29 cellular contexts compared by ENCODE assay signal in the genomic region with DNA sequence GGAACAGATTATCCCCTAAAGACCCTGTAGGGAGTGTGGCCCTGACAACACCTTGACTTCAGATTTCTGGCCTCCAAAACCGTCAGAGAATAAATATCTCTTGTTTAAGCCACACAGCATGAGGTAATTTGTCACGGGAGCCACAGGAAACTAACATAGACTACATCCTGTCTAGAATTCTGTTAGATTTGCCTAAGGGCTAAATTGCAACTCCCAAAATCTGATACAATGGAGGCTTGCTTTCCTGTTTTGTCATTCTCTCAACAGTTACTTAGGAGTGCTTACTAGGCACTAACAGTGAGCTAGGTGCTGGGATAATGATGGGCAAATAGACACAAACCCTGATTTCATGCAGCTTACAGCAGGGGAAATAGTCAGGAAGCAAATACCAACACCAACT.
DNase-seq lines count a peak whose midpoint lies in the region; ATAC-seq and TF ChIP-seq lines count a peak whose summit lies in the region.
"Had no signal": no experiment of that assay in that cellular context is flagged by ENCODE, and none has a peak within 500 bp of the region (broad histone marks: within the 10 kb centered on the region; RNA-seq: fewer than 3 reads in every experiment).

No MANE protein-coding gene starts in this region.

- no peaks in the 10 kb centered on the region for H3F3A ChIP-seq in PC-3 (ENCODE audit: low read length, unreplicated experiment)

- POLR2A ChIA-PET in PC-3 (lab: Charles Lee; ENCODE audit: unreplicated experiment), result no interaction called here

- CTCF ChIA-PET in PC-3 (lab: Charles Lee), result no interaction called here

- no peak overlapping the region for H3K4me3 ChIP-seq in PC-3 (ENCODE audit: low read length)
- H3K4me3 ChIP-seq: HAP-1, heart right ventricle, lower lobe of right lung, MG63, psoas muscle, transverse colon had no signal

- no peak overlapping the region for H3K4me3 Mint-ChIP-seq in endothelial cell (ENCODE audit: unreplicated experiment)
- H3K4me3 Mint-ChIP-seq: activated CD4-positive, alpha-beta T cell treated with anti-CD3 and anti-CD28 coated beads for 36 hours; activated CD8-positive, alpha-beta T cell treated with anti-CD3 and anti-CD28 coated beads, Interleukin-2, amount 10 ng/mL, durations not matched to agents 7 days and 5 days; activated naive CD4-positive, alpha-beta T cell treated with anti-CD3 and anti-CD28 coated beads, Interleukin-2, amount 10 ng/mL, durations not matched to agents 7 days and 5 days; activated T-helper 17 cell treated with anti-CD3 and anti-CD28 coated beads, Interleukin-2, amount 50 U/mL, for 72 hours; naive thymus-derived CD8-positive, alpha-beta T cell; stimulated activated effector memory CD8-positive, alpha-beta T cell treated with anti-CD3 and anti-CD28 coated beads, Interleukin-12 subunit alpha, Interleukin-12 subunit beta, amount 100 ng/mL, for 72 hours had no signal

- ATAC-seq in PC-3 (no peak), GM21576 (IDR thresholded peaks at IDR 0.05; ENCODE audit: unreplicated experiment) (no peak)
- ATAC-seq: activated CD4-positive, alpha-beta T cell treated with anti-CD3 and anti-CD28 coated beads for 36 hours; activated CD8-positive, alpha-beta T cell treated with anti-CD3 and anti-CD28 coated beads, Interleukin-2, amount 10 ng/mL, durations not matched to agents 7 days and 5 days; activated T-helper 17 cell treated with anti-CD3 and anti-CD28 coated beads, Interleukin-2, amount 50 U/mL, for 72 hours; heart right ventricle; lower lobe of right lung; naive thymus-derived CD8-positive, alpha-beta T cell; Panc1; psoas muscle; stimulated activated effector memory CD8-positive, alpha-beta T cell treated with anti-CD3 and anti-CD28 coated beads, Interleukin-12 subunit alpha, Interleukin-12 subunit beta, amount 100 ng/mL, for 72 hours had no signal

- H3K79me2 ChIP-seq in PC-3 (ENCODE audit: low read length), result no peaks in the 10 kb centered on the region

- H3K27me3 ChIP-seq in PC-3 (ENCODE audit: low read length), result peaks cover 75% of the 10 kb centered on the region
- H3K27me3 ChIP-seq: brain microvascular endothelial cell, heart right ventricle, MG63, transverse colon had no signal

- H3K9ac ChIP-seq in PC-3 (ENCODE audit: low read length), result no peak overlapping the region

- DNase-seq in EL, result peak; percentile 25
- peak in 2 of 3 experiments; percentile 57 to 91 for DNase-seq in NCI-H1417 (lab: John Stamatoyannopoulos, UW)
- peak; percentile 29 for DNase-seq in NCI-H774 (lab: John Stamatoyannopoulos, UW)
- DNase-seq in endothelial cell (ENCODE audit: low spot score), result no peak
- no peak for DNase-seq in PC-3
- no peak for DNase-seq in stimulated activated CD4-positive, alpha-beta T cell treated with anti-CD3 and anti-CD28 coated beads, Interleukin-4, amount 100 ng/mL, for 4 hours
- DNase-seq: activated CD4-positive, alpha-beta T cell treated with anti-CD3 and anti-CD28 coated beads for 36 hours; activated CD8-positive, alpha-beta T cell treated with anti-CD3 and anti-CD28 coated beads, Interleukin-2, amount 10 ng/mL, durations not matched to agents 7 days and 5 days; activated naive CD4-positive, alpha-beta T cell treated with anti-CD3 and anti-CD28 coated beads, Interleukin-2, amount 10 ng/mL, durations not matched to agents 7 days and 5 days; brain microvascular endothelial cell; C1 segment of cervical spinal cord; Caco-2; cerebellar nuclear complex; DND-41; heart right ventricle; KBM-7; kidney glomerular epithelial cell; lower lobe of right lung; naive thymus-derived CD8-positive, alpha-beta T cell; NCI-H524; psoas muscle; SHP77 treated with DMSO at 0.1 percent for 48 hours; transverse colon had no signal

- TF ChIP-seq CTCF in endothelial cell (IDR thresholded peaks at IDR 0.05; ENCODE audit: unreplicated experiment) (no peak), PC-3 (conservative IDR thresholded peaks at IDR 0.05; ENCODE audit: low read depth, low read length) (no peak)

- no TSS peak for BruUV-seq in PC-3 (replicated peaks; lab: Mats Ljungman, UMichigan)

- no peaks in the 10 kb centered on the region for H4K20me1 ChIP-seq in PC-3 (ENCODE audit: low read length)

- no peaks in the 10 kb centered on the region for H3K9me3 ChIP-seq in PC-3 (ENCODE audit: low read length)
- H3K9me3 ChIP-seq: HAP-1, lower lobe of right lung, MG63, transverse colon had no signal

- no peaks in the 10 kb centered on the region for H3K36me3 ChIP-seq in PC-3 (ENCODE audit: low read depth, low read length)
- H3K36me3 ChIP-seq: brain microvascular endothelial cell, HAP-1, heart right ventricle, lower lobe of right lung, MG63, transverse colon had no signal

- H3K27ac Mint-ChIP-seq in endothelial cell (ENCODE audit: unreplicated experiment), result peak overlapping the region; percentile 82
- H3K27ac Mint-ChIP-seq: activated CD4-positive, alpha-beta T cell treated with anti-CD3 and anti-CD28 coated beads for 36 hours; activated CD8-positive, alpha-beta T cell treated with anti-CD3 and anti-CD28 coated beads, Interleukin-2, amount 10 ng/mL, durations not matched to agents 7 days and 5 days; activated naive CD4-positive, alpha-beta T cell treated with anti-CD3 and anti-CD28 coated beads, Interleukin-2, amount 10 ng/mL, durations not matched to agents 7 days and 5 days; activated T-helper 17 cell treated with anti-CD3 and anti-CD28 coated beads, Interleukin-2, amount 50 U/mL, for 72 hours; stimulated activated effector memory CD8-positive, alpha-beta T cell treated with anti-CD3 and anti-CD28 coated beads, Interleukin-12 subunit alpha, Interleukin-12 subunit beta, amount 100 ng/mL, for 72 hours had no signal

- intact Hi-C loops in PC-3 (cut with micrococcal nuclease), result no loop called here

- H3K9me2 ChIP-seq in PC-3 (replicated peaks; ENCODE audit: low read length), result no peaks in the 10 kb centered on the region

- no peak overlapping the region for H3K27ac ChIP-seq in PC-3 (ENCODE audit: low read length)
- H3K27ac ChIP-seq: brain microvascular endothelial cell, heart right ventricle, lower lobe of right lung, psoas muscle, transverse colon had no signal

- peaks cover 2% of the 10 kb centered on the region for H3K27me3 Mint-ChIP-seq in endothelial cell (ENCODE audit: unreplicated experiment)

- H2AFZ ChIP-seq in PC-3 (ENCODE audit: low read length), result no peak overlapping the region

- no peak overlapping the region for H3K4me2 ChIP-seq in PC-3 (ENCODE audit: low read length)

- peaks cover 1% of the 10 kb centered on the region; the same call in 1 of the 2 replicates for H3K4me1 ChIP-seq in PC-3 (ENCODE audit: insufficient read depth, low read length)
- H3K4me1 ChIP-seq: Caco-2, HAP-1, lower lobe of right lung, psoas muscle, transverse colon had no signal

- H3K36me3 Mint-ChIP-seq in endothelial cell (ENCODE audit: low read depth, unreplicated experiment), result peaks cover 6% of the 10 kb centered on the region
- H3K36me3 Mint-ChIP-seq: activated naive CD4-positive, alpha-beta T cell treated with anti-CD3 and anti-CD28 coated beads, Interleukin-2, amount 10 ng/mL, durations not matched to agents 7 days and 5 days; stimulated activated effector memory CD8-positive, alpha-beta T cell treated with anti-CD3 and anti-CD28 coated beads, Interleukin-12 subunit alpha, Interleukin-12 subunit beta, amount 100 ng/mL, for 72 hours had no signal

- H3K4me1 Mint-ChIP-seq in endothelial cell (ENCODE audit: unreplicated experiment), result peaks cover 25% of the 10 kb centered on the region
- H3K4me1 Mint-ChIP-seq: activated CD4-positive, alpha-beta T cell treated with anti-CD3 and anti-CD28 coated beads for 36 hours; activated naive CD4-positive, alpha-beta T cell treated with anti-CD3 and anti-CD28 coated beads, Interleukin-2, amount 10 ng/mL, durations not matched to agents 7 days and 5 days; activated T-helper 17 cell treated with anti-CD3 and anti-CD28 coated beads, Interleukin-2, amount 50 U/mL, for 72 hours; stimulated activated effector memory CD8-positive, alpha-beta T cell treated with anti-CD3 and anti-CD28 coated beads, Interleukin-12 subunit alpha, Interleukin-12 subunit beta, amount 100 ng/mL, for 72 hours had no signal

- no peaks in the 10 kb centered on the region for H3K9me3 Mint-ChIP-seq in endothelial cell (ENCODE audit: unreplicated experiment)
- H3K9me3 Mint-ChIP-seq: activated naive CD4-positive, alpha-beta T cell treated with anti-CD3 and anti-CD28 coated beads, Interleukin-2, amount 10 ng/mL, durations not matched to agents 7 days and 5 days; activated T-helper 17 cell treated with anti-CD3 and anti-CD28 coated beads, Interleukin-2, amount 50 U/mL, for 72 hours; stimulated activated effector memory CD8-positive, alpha-beta T cell treated with anti-CD3 and anti-CD28 coated beads, Interleukin-12 subunit alpha, Interleukin-12 subunit beta, amount 100 ng/mL, for 72 hours had no signal

Comparison
In these comparisons a context has a peak if more than half of its experiments do, and no peak if none do; other contexts are left out.
1. DNase-seq: peak in EL (single experiment), NCI-H1417 (2 of 3) and NCI-H774 (single experiment); none in endothelial cell (single experiment), PC-3 (single experiment) and stimulated activated CD4-positive, alpha-beta T cell treated with anti-CD3 and anti-CD28 coated beads, Interleukin-4, amount 100 ng/mL, for 4 hours (0 of 2).